17 cellular contexts compared by ENCODE assay signal in genomic region chr4:86461849-86462248, GRCh38.
DNase-seq lines count a peak whose midpoint lies in the region; ATAC-seq and TF ChIP-seq lines count a peak whose summit lies in the region.
"Had no signal": no experiment of that assay in that cellular context is flagged by ENCODE, and none has a peak within 500 bp of the region (broad histone marks: within the 10 kb centered on the region; RNA-seq: fewer than 3 reads in every experiment).

No MANE protein-coding gene starts in this region.

- peak; percentile 68 for ATAC-seq in GM23338
- ATAC-seq in WTC11, result peak; percentile 48; the same call in 1 of the 2 replicates
- no peak for ATAC-seq in GM19395 (IDR thresholded peaks at IDR 0.05; ENCODE audit: unreplicated experiment)
- no peak for ATAC-seq in left lobe of liver

- H3K4me3 Mint-ChIP-seq in GM23338, result no peak overlapping the region
- H3K4me3 Mint-ChIP-seq in WTC11, result no peak overlapping the region
- no peak overlapping the region for H3K4me3 Mint-ChIP-seq in Calu3 (ENCODE audit: low read depth, unreplicated experiment)
- H3K4me3 Mint-ChIP-seq: B cell; CD14-positive monocyte; CD4-positive, alpha-beta T cell; CD8-positive, alpha-beta memory T cell; HFFc6 had no signal

- H3K27me3 Mint-ChIP-seq in GM23338 (ENCODE audit: insufficient read depth, low read depth, poor library complexity) (peaks cover 8% of the 10 kb centered on the region), WTC11 (ENCODE audit: low read depth) (peaks cover 4% of the 10 kb centered on the region; the same call in 1 of the 2 replicates), Calu3 (ENCODE audit: unreplicated experiment) (no peaks in the 10 kb centered on the region)
- H3K27me3 Mint-ChIP-seq: CD4-positive, alpha-beta T cell; CD8-positive, alpha-beta memory T cell had no signal

- peaks cover 43% of the 10 kb centered on the region for H3K9me3 Mint-ChIP-seq in GM23338
- peaks cover 42% of the 10 kb centered on the region for H3K9me3 Mint-ChIP-seq in WTC11
- peaks cover 2% of the 10 kb centered on the region for H3K9me3 Mint-ChIP-seq in Calu3 (ENCODE audit: low read depth, unreplicated experiment)

- peaks cover 31% of the 10 kb centered on the region for H3K4me1 ChIP-seq in GM23338 (ENCODE audit: insufficient read depth)
- H3K4me1 ChIP-seq: BLaER1 had no signal

- TF ChIP-seq CTCF in GM23338 (conservative IDR thresholded peaks at IDR 0.05; ENCODE audit: low read depth in 2 of 2), result no peak
- no peak for TF ChIP-seq CTCF in WTC11 (IDR thresholded peaks at IDR 0.05)
- TF ChIP-seq CTCF in Calu3 (IDR thresholded peaks at IDR 0.05; ENCODE audit: unreplicated experiment), result no peak

- POLR2A ChIA-PET in WTC11 (lab: Charles Lee), result no interaction called here

- H3K36me3 Mint-ChIP-seq in GM23338 (ENCODE audit: low read depth) (peaks cover 45% of the 10 kb centered on the region), WTC11 (peaks cover 41% of the 10 kb centered on the region), Calu3 (ENCODE audit: insufficient read depth, unreplicated experiment) (no peaks in the 10 kb centered on the region)
- H3K36me3 Mint-ChIP-seq: CD14-positive monocyte; CD8-positive, alpha-beta memory T cell had no signal

- H3K4me2 ChIP-seq in GM23338, result peak overlapping the region; percentile 58; the same call in 1 of the 2 replicates
- H3K4me2 ChIP-seq: BLaER1 had no signal

- no TSS peak for BruUV-seq in Calu3 (replicated peaks; lab: Mats Ljungman, UMichigan)

- H4K20me1 ChIP-seq in GM23338 (replicated peaks; ENCODE audit: insufficient read depth), result no peaks in the 10 kb centered on the region
- H4K20me1 ChIP-seq: BLaER1 had no signal

- CTCF ChIA-PET in WTC11 (lab: Charles Lee), result no interaction called here
- CTCF ChIA-PET in Calu3 (lab: Charles Lee), result no interaction called here

- H2AFZ ChIP-seq in GM23338, result no peak overlapping the region
- H2AFZ ChIP-seq: GM23248 had no signal

- intact Hi-C loops in Calu3 (cut with micrococcal nuclease; ENCODE audit: unreplicated experiment), result no loop called here

- no peak overlapping the region for H3K27ac ChIP-seq in GM23338 (ENCODE audit: low read depth)
- H3K27ac ChIP-seq: BLaER1, GM23248 had no signal

- no peak overlapping the region for H3K4me3 ChIP-seq in GM23338
- H3K4me3 ChIP-seq: BLaER1, GM23248, HAP-1 had no signal

- H3F3A ChIP-seq in GM23338 (replicated peaks; ENCODE audit: low read depth), result 0 out of 2 replicates have a peak, but pooled peaks cover 2% of the 10 kb centered on the region

- H3K27ac Mint-ChIP-seq in GM23338, result no peak overlapping the region
- H3K27ac Mint-ChIP-seq in WTC11, result 0 out of 2 replicates have a peak overlapping the region, but pooled peaks have one; percentile 25
- H3K27ac Mint-ChIP-seq in Calu3 (ENCODE audit: unreplicated experiment), result no peak overlapping the region
- H3K27ac Mint-ChIP-seq: B cell; CD14-positive monocyte; CD4-positive, alpha-beta T cell; CD8-positive, alpha-beta memory T cell; HFFc6 had no signal

- peaks cover 16% of the 10 kb centered on the region; the same call in 1 of the 2 replicates for H3K9me2 ChIP-seq in GM23338 (ENCODE audit: insufficient read depth)

- DNase-seq in GM23338 (ENCODE audit: low spot score) (no peak), HT1080 (ENCODE audit: low read depth) (peak; percentile 16), WTC11 (ENCODE audit: low spot score) (no peak), Calu3 (no peak), left lobe of liver (ENCODE audit: low spot score) (no peak)
- DNase-seq: CD4-positive, alpha-beta T cell; CD8-positive, alpha-beta memory T cell; DMS53; DMS79 treated with DMSO at 0.1 percent for 48 hours; GF-D8; GM23248; HFFc6 had no signal

- no peaks in the 10 kb centered on the region for H3K27me3 ChIP-seq in GM23338 (ENCODE audit: insufficient read depth)
- H3K27me3 ChIP-seq: BLaER1 had no signal

- peaks cover 27% of the 10 kb centered on the region for H3K4me1 Mint-ChIP-seq in GM23338
- H3K4me1 Mint-ChIP-seq in WTC11, result peaks cover 35% of the 10 kb centered on the region
- H3K4me1 Mint-ChIP-seq in Calu3 (ENCODE audit: low read depth, unreplicated experiment), result no peaks in the 10 kb centered on the region
- H3K4me1 Mint-ChIP-seq: B cell; CD14-positive monocyte; CD8-positive, alpha-beta memory T cell had no signal

- H3K79me2 ChIP-seq in GM23338 (replicated peaks; ENCODE audit: insufficient read depth), result no peaks in the 10 kb centered on the region

- peaks cover 16% of the 10 kb centered on the region for H3K36me3 ChIP-seq in GM23338 (ENCODE audit: insufficient read depth)
- H3K36me3 ChIP-seq: BLaER1, HAP-1 had no signal

TF ChIP-seq in GM23338, 12 proteins besides CTCF, POLR2A, EP300 and RAD21 (continues in another document):
- TF ChIP-seq JUNB (IDR thresholded peaks at IDR 0.05; ENCODE audit: unreplicated experiment) (no peak), ETS1 (IDR thresholded peaks at IDR 0.05) (no peak), EZH2phosphoT487 (IDR thresholded peaks at IDR 0.05; ENCODE audit: unreplicated experiment) (no peak), CREB1 (CRISPR knock-in tag; IDR thresholded peaks at IDR 0.05; ENCODE audit: low read depth) (no peak), POLR2AphosphoS5 (IDR thresholded peaks at IDR 0.05; ENCODE audit: low read depth) (no peak), STAT1 (IDR thresholded peaks at IDR 0.05; ENCODE audit: unreplicated experiment) (no peak), ZNF331 (CRISPR knock-in tag; IDR thresholded peaks at IDR 0.05; ENCODE audit: low read depth) (no peak), EZH2 (IDR thresholded peaks at IDR 0.05; ENCODE audit: low read depth, unreplicated experiment) (no peak)

TF ChIP-seq in WTC11, 78 proteins besides CTCF, POLR2A, EP300 and RAD21:
- no peak for TF ChIP-seq ARID4B (CRISPR knock-in tag; IDR thresholded peaks at IDR 0.05; ENCODE audit: borderline replicate concordance)
- TF ChIP-seq ZNF423 (CRISPR knock-in tag; IDR thresholded peaks at IDR 0.05), result peak; percentile 35; the same call in 1 of the 2 replicates

Comparison
In these comparisons a context has a peak if more than half of its experiments do, and no peak if none do; other contexts are left out.
1. ATAC-seq: peak in GM23338 (single experiment) and WTC11 (single experiment); none in GM19395 (single experiment) and left lobe of liver (single experiment).